Comparison of ENCODE assay signal across 8 cellular contexts in the genomic region with DNA sequence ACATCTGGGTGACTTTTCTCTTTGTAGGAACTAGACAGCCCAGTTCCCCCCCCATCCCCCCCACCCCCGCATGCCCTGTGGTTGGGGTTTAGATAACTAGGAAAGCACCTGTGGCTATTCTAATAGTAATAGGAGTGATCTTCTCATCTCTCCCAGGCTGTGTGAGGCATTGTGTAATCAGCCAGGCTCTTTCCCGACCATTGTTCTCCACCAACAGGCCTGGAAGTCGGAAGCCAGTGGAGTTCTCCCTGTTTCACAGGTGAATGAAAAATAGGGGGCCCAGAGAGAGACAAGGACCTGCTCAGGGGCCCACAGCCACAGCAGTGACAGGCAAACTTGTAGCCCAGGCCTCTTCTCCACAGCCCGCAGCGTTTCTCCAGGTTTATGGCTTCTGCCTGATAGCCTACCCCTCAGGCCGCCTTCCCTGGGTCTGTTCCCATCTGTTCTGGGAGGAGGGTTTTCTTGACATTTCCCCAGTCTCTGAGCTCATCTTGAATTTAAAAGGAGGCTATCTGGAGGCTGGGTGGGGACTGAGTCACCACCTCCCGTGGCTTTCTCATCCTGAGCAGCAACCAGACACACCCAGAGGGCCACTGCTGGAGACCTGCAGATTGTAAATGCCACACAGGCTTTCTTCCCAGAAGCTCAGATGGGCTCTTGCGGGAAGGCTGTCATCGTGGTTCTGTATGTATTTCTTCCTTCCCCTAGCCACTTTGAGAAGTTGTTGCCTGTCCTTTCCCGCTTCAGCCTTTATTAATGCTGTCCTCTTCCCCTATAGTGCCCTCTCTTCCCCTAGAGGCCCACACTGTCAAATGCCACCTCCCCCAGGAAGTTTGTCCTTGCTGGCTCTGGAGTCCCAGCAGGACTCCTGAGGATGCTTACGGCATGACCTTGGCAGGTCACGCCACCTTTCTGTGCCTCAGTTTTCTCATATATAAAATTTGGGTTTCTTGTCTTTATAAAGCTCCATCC.
DNase-seq lines count a peak whose midpoint lies in the region; ATAC-seq and TF ChIP-seq lines count a peak whose summit lies in the region.

No MANE protein-coding gene starts in this region.

- H3K4me1 Mint-ChIP-seq in stimulated activated effector memory CD8-positive, alpha-beta T cell treated with anti-CD3 and anti-CD28 coated beads, Interleukin-12 subunit alpha, Interleukin-12 subunit beta, amount 100 ng/mL, for 72 hours, result peaks cover 79% of the 10 kb centered on the region

- H3K27ac ChIP-seq in brain microvascular endothelial cell, result peak overlapping the region; percentile 49

- no peaks in the 10 kb centered on the region for H3K27me3 ChIP-seq in brain microvascular endothelial cell (replicated peaks)

- H3K9me3 Mint-ChIP-seq in stimulated activated effector memory CD8-positive, alpha-beta T cell treated with anti-CD3 and anti-CD28 coated beads, Interleukin-12 subunit alpha, Interleukin-12 subunit beta, amount 100 ng/mL, for 72 hours, result no peaks in the 10 kb centered on the region

- peaks cover 15% of the 10 kb centered on the region for H3K36me3 ChIP-seq in brain microvascular endothelial cell (replicated peaks)

- H3K4me3 ChIP-seq in HFF-Myc (replicated peaks; ENCODE audit: low read depth, low read length), result 0 out of 2 replicates have a peak overlapping the region, but pooled peaks have one; percentile 11
- H3K4me3 ChIP-seq in brain microvascular endothelial cell (ENCODE audit: low read depth, low read length), result peak overlapping the region; percentile 10

- TF ChIP-seq CTCF in HFF-Myc (IDR thresholded peaks at IDR 0.05; ENCODE audit: low read depth, low read length, missing control alignments) (no peak), brain microvascular endothelial cell (IDR thresholded peaks at IDR 0.05; ENCODE audit: low read depth, low read length, missing control alignments) (no peak)

- DNase-seq in A172 (ENCODE audit: low spot score), result peak; percentile 98
- no peak for DNase-seq in HFF-Myc (ENCODE audit: extremely low read depth, low read depth)
- DNase-seq in T-helper 9 cell, result peak; percentile 34
- DNase-seq in brain microvascular endothelial cell, result peak; percentile 86
- DNase-seq in kidney tubule cell (ENCODE audit: low spot score), result peak; percentile 88
- peak in 1 of 2 donors; percentile 65 for DNase-seq in stimulated activated effector memory CD8-positive, alpha-beta T cell treated with anti-CD3 and anti-CD28 coated beads, Interleukin-12 subunit alpha, Interleukin-12 subunit beta, amount 100 ng/mL, for 72 hours (ENCODE audit: low spot score in 2 of 2)
- no peak for DNase-seq in left lobe of liver (ENCODE audit: low spot score)

- H3K27ac Mint-ChIP-seq in stimulated activated effector memory CD8-positive, alpha-beta T cell treated with anti-CD3 and anti-CD28 coated beads, Interleukin-12 subunit alpha, Interleukin-12 subunit beta, amount 100 ng/mL, for 72 hours, result peak overlapping the region; percentile 89

- peak; percentile 69 for ATAC-seq in stimulated activated effector memory CD8-positive, alpha-beta T cell treated with anti-CD3 and anti-CD28 coated beads, Interleukin-12 subunit alpha, Interleukin-12 subunit beta, amount 100 ng/mL, for 72 hours
- ATAC-seq in left lobe of liver (no peak), HG03095 (IDR thresholded peaks at IDR 0.05; ENCODE audit: unreplicated experiment) (no peak)

- H3K36me3 Mint-ChIP-seq in stimulated activated effector memory CD8-positive, alpha-beta T cell treated with anti-CD3 and anti-CD28 coated beads, Interleukin-12 subunit alpha, Interleukin-12 subunit beta, amount 100 ng/mL, for 72 hours, result peaks cover 19% of the 10 kb centered on the region

- in situ Hi-C loops in brain microvascular endothelial cell (cut with HindIII; ENCODE audit: low pct_ligation_motif_present, low sequenced_read_pairs), result no loop called here

- peak overlapping the region; percentile 98 for H3K4me3 Mint-ChIP-seq in stimulated activated effector memory CD8-positive, alpha-beta T cell treated with anti-CD3 and anti-CD28 coated beads, Interleukin-12 subunit alpha, Interleukin-12 subunit beta, amount 100 ng/mL, for 72 hours

Comparison
In these comparisons a context has a peak if more than half of its experiments do, and no peak if none do; other contexts are left out.
1. DNase-seq: peak in A172 (single experiment), T-helper 9 cell (single experiment), brain microvascular endothelial cell (single experiment) and kidney tubule cell (single experiment); none in HFF-Myc (single experiment) and left lobe of liver (single experiment).